11 cellular contexts compared by ENCODE assay signal in the genomic region with DNA sequence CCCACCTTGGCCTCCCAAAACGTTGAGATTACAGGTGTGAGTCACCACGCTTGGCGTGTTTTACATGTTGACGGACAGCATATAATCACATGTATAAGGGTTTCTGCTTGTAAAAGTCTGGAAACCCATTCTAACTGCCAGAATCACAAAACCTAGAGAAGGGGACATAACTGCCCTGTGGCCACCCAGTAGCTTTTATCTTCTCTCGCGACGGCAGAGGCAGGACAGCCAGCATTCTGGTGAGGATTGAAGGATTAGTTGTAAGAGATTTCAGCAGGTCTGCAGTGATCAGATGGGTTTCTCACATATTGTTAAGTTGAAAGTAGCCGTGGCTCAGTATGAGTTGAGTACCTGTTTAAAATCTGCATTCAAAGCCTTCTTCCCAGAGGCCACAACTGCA. TPM values are rescaled to one million over a fixed set of nuclear protein-coding genes. Genes with fewer than 3 reads are reported as not detected.
"Had no signal": no experiment of that assay in that cellular context is flagged by ENCODE, and none has a peak within 500 bp of the region (broad histone marks: within the 10 kb centered on the region; RNA-seq: fewer than 3 reads in every experiment).

No MANE protein-coding gene starts in this region.

RNA-seq across cellular contexts. Expression of gene SPDYE17, which starts 59.8 kb away (rescaled TPM):
- total RNA-seq: activated CD4-positive, alpha-beta memory T cell treated with anti-CD3 and anti-CD28 coated beads, Interleukin-2, amount 10 ng/mL, durations not matched to agents 7 days and 5 days; activated CD4-positive, alpha-beta T cell treated with anti-CD3 and anti-CD28 coated beads for 36 hours; activated CD4-positive, alpha-beta T cell treated with anti-CD3 and anti-CD28 coated beads, Interleukin-2, amount 10 ng/mL, durations not matched to agents 7 days and 5 days; activated CD8-positive, alpha-beta memory T cell treated with anti-CD3 and anti-CD28 coated beads, Interleukin-2, amount 10 ng/mL, durations not matched to agents 7 days and 5 days; activated CD8-positive, alpha-beta T cell treated with anti-CD3 and anti-CD28 coated beads, Interleukin-2, amount 10 ng/mL, durations not matched to agents 7 days and 5 days; activated naive CD8-positive, alpha-beta T cell treated with anti-CD3 and anti-CD28 coated beads, Interleukin-2, amount 10 ng/mL, durations not matched to agents 7 days and 5 days; activated T-helper 2 cell treated with anti-CD3 and anti-CD28 coated beads, Interferon-gamma antibody, Interleukin-2, Interleukin-4, amounts not matched to agents 10 μg/mL and 5 μg/mL and 100 μg/mL, durations not matched to agents 14 hours and 24 hours and 36 hours; ascending aorta; cardiac septum; WTC11 had no signal
- polyA plus RNA-seq: adipose tissue had no signal
